ENCODE assay signal across 1 cellular context in genomic region chr2:176763871-176764404, GRCh38.
TF ChIP-seq lines count a peak whose summit lies in the region.

No MANE protein-coding gene starts in this region.

TF ChIP-seq in WTC11, 78 proteins besides CTCF, POLR2A, EP300 and RAD21 (continued from another document):
- 0 out of 2 replicates have a peak, but pooled peaks have one; percentile 67 for TF ChIP-seq ATF3 (CRISPR knock-in tag; conservative IDR thresholded peaks at IDR 0.05)
- TF ChIP-seq HMGXB4 (CRISPR knock-in tag; IDR thresholded peaks at IDR 0.05) = no peak
- peak; percentile 92 for TF ChIP-seq FOXK1 (CRISPR knock-in tag; IDR thresholded peaks at IDR 0.05)
- no peak for TF ChIP-seq ZMAT4 (CRISPR knock-in tag; IDR thresholded peaks at IDR 0.05)
- TF ChIP-seq ATF2 (CRISPR knock-in tag; IDR thresholded peaks at IDR 0.05; ENCODE audit: borderline replicate concordance, low read depth) = no peak
- no peak for TF ChIP-seq ZNF281 (CRISPR knock-in tag; IDR thresholded peaks at IDR 0.05)
- TF ChIP-seq E2F4 (CRISPR knock-in tag; IDR thresholded peaks at IDR 0.05; ENCODE audit: borderline replicate concordance, low read depth) = no peak
- peak; percentile 83; the same call in 1 of the 2 replicates for TF ChIP-seq TEAD1 (CRISPR knock-in tag; IDR thresholded peaks at IDR 0.05)
- peak; percentile 50; the same call in 1 of the 2 replicates for TF ChIP-seq FOXP4 (CRISPR knock-in tag; IDR thresholded peaks at IDR 0.05)
- TF ChIP-seq SP1 (CRISPR knock-in tag; conservative IDR thresholded peaks at IDR 0.05) = peak; percentile 54; the same call in 1 of the 2 replicates
- 0 out of 2 replicates have a peak, but pooled peaks have one; percentile 39 for TF ChIP-seq NFE2L1 (CRISPR knock-in tag; IDR thresholded peaks at IDR 0.05)
- TF ChIP-seq NFATC4 (CRISPR knock-in tag; IDR thresholded peaks at IDR 0.05) = no peak
- no peak for TF ChIP-seq ZNF512 (CRISPR knock-in tag; IDR thresholded peaks at IDR 0.05; ENCODE audit: borderline replicate concordance)
- no peak for TF ChIP-seq PRRX2 (CRISPR knock-in tag; IDR thresholded peaks at IDR 0.05)
- TF ChIP-seq MAX (CRISPR knock-in tag; IDR thresholded peaks at IDR 0.05) = peak; percentile 46; the same call in 1 of the 2 replicates
- peak; percentile 65; the same call in 1 of the 2 replicates for TF ChIP-seq ZBTB43 (CRISPR knock-in tag; IDR thresholded peaks at IDR 0.05)
- TF ChIP-seq ZNF138 (CRISPR knock-in tag; conservative IDR thresholded peaks at IDR 0.05) = peak; percentile 75; the same call in 1 of the 2 replicates
- TF ChIP-seq OVOL2 (CRISPR knock-in tag; IDR thresholded peaks at IDR 0.05; ENCODE audit: borderline replicate concordance) = no peak
- no peak for TF ChIP-seq ATF6 (CRISPR knock-in tag; IDR thresholded peaks at IDR 0.05)
- TF ChIP-seq ZNF396 (CRISPR knock-in tag; IDR thresholded peaks at IDR 0.05; ENCODE audit: borderline replicate concordance) = no peak
- TF ChIP-seq TP53 (CRISPR knock-in tag; IDR thresholded peaks at IDR 0.05) = no peak
- no peak for TF ChIP-seq USF1 (CRISPR knock-in tag; IDR thresholded peaks at IDR 0.05)
- TF ChIP-seq PRDM15 (CRISPR knock-in tag; IDR thresholded peaks at IDR 0.05) = no peak
- peak; percentile 92 for TF ChIP-seq ETV6 (CRISPR knock-in tag; IDR thresholded peaks at IDR 0.05)
- peak; percentile 30; the same call in 1 of the 2 replicates for TF ChIP-seq ZNF121 (CRISPR knock-in tag; IDR thresholded peaks at IDR 0.05)
- no peak for TF ChIP-seq NR1H2 (CRISPR knock-in tag; IDR thresholded peaks at IDR 0.05)
